17 cellular contexts compared by ENCODE assay signal in genomic region chr6:14023855-14024254, GRCh38.
"Had no signal": no experiment of that assay in that cellular context is flagged by ENCODE, and none has a peak within 500 bp of the region (broad histone marks: within the 10 kb centered on the region; RNA-seq: fewer than 3 reads in every experiment).

No MANE protein-coding gene starts in this region.

- H3K9me3 ChIP-seq: adrenal gland, esophagus muscularis mucosa, lower lobe of right lung, thyroid gland had no signal

- H3K4me3 Mint-ChIP-seq: activated CD4-positive, alpha-beta T cell treated with anti-CD3 and anti-CD28 coated beads, Interleukin-2, amount 10 ng/mL, durations not matched to agents 24 days and 14 days; activated CD8-positive, alpha-beta T cell treated with anti-CD3 and anti-CD28 coated beads for 36 hours; activated naive CD4-positive, alpha-beta T cell treated with anti-CD3 and anti-CD28 coated beads, Interleukin-2, amount 10 ng/mL, durations not matched to agents 7 days and 5 days; activated T-cell treated with anti-CD3 and anti-CD28 coated beads, Interleukin-2, amount 50 U/mL, for 24 hours; dendritic cell treated with granulocyte-macrophage colony-stimulating factor and Interleukin-4, amounts not matched to agents 40 ng/mL and 50 ng/mL, for 4 days; naive thymus-derived CD8-positive, alpha-beta T cell had no signal

- H3K27me3 ChIP-seq: adrenal gland, thyroid gland had no signal

- ATAC-seq: activated CD8-positive, alpha-beta T cell treated with anti-CD3 and anti-CD28 coated beads for 36 hours; lower lobe of right lung; naive thymus-derived CD8-positive, alpha-beta T cell had no signal

- H3K4me3 ChIP-seq: adrenal gland, cardiac muscle cell, esophagus muscularis mucosa, lower lobe of right lung, thyroid gland had no signal

- H3K9ac ChIP-seq: parathyroid adenoma had no signal

- H2AFZ ChIP-seq: parathyroid adenoma had no signal

- DNase-seq: activated CD4-positive, alpha-beta T cell treated with anti-CD3 and anti-CD28 coated beads, Interleukin-2, amount 10 ng/mL, durations not matched to agents 24 days and 14 days; activated CD8-positive, alpha-beta T cell treated with anti-CD3 and anti-CD28 coated beads for 36 hours; activated naive CD4-positive, alpha-beta T cell treated with anti-CD3 and anti-CD28 coated beads, Interleukin-2, amount 10 ng/mL, durations not matched to agents 7 days and 5 days; activated T-cell treated with anti-CD3 and anti-CD28 coated beads, Interleukin-2, amount 50 U/mL, for 24 hours; adrenal gland; effector CD8-positive, alpha-beta T cell; lower lobe of right lung; naive thymus-derived CD8-positive, alpha-beta T cell; stimulated activated CD4-positive, alpha-beta T cell treated with anti-CD3 and anti-CD28 coated beads, Interleukin-2, amount 100 ng/mL, for 24 hours; stimulated activated naive CD4-positive, alpha-beta T cell treated with Interleukin-2 at 50 U/mL for 16 hours; T-helper 9 cell; thyroid gland had no signal

- H3K9me3 Mint-ChIP-seq: activated CD4-positive, alpha-beta T cell treated with anti-CD3 and anti-CD28 coated beads, Interleukin-2, amount 10 ng/mL, durations not matched to agents 24 days and 14 days; activated CD8-positive, alpha-beta T cell treated with anti-CD3 and anti-CD28 coated beads for 36 hours; activated naive CD4-positive, alpha-beta T cell treated with anti-CD3 and anti-CD28 coated beads, Interleukin-2, amount 10 ng/mL, durations not matched to agents 7 days and 5 days; activated T-cell treated with anti-CD3 and anti-CD28 coated beads, Interleukin-2, amount 50 U/mL, for 24 hours; activated T-helper 2 cell treated with anti-CD3 and anti-CD28 coated beads, Interferon-gamma antibody, Interleukin-2, Interleukin-4, amounts not matched to agents 10 μg/mL and 5 μg/mL and 100 μg/mL, durations not matched to agents 14 hours and 24 hours and 36 hours; dendritic cell treated with granulocyte-macrophage colony-stimulating factor and Interleukin-4, amounts not matched to agents 40 ng/mL and 50 ng/mL, for 4 days; naive thymus-derived CD8-positive, alpha-beta T cell had no signal

- H3K36me3 ChIP-seq: adrenal gland, cardiac muscle cell, esophagus muscularis mucosa, lower lobe of right lung, thyroid gland had no signal

- H3K27ac ChIP-seq: adrenal gland, cardiac muscle cell, esophagus muscularis mucosa, lower lobe of right lung, parathyroid adenoma, thyroid gland had no signal

- H3K4me1 ChIP-seq: adrenal gland, esophagus muscularis mucosa, lower lobe of right lung, parathyroid adenoma, thyroid gland had no signal

- H3K79me2 ChIP-seq: parathyroid adenoma had no signal

- H3K27ac Mint-ChIP-seq: activated CD4-positive, alpha-beta T cell treated with anti-CD3 and anti-CD28 coated beads, Interleukin-2, amount 10 ng/mL, durations not matched to agents 24 days and 14 days; activated CD8-positive, alpha-beta T cell treated with anti-CD3 and anti-CD28 coated beads for 36 hours; activated naive CD4-positive, alpha-beta T cell treated with anti-CD3 and anti-CD28 coated beads, Interleukin-2, amount 10 ng/mL, durations not matched to agents 7 days and 5 days; activated T-cell treated with anti-CD3 and anti-CD28 coated beads, Interleukin-2, amount 50 U/mL, for 24 hours; activated T-helper 2 cell treated with anti-CD3 and anti-CD28 coated beads, Interferon-gamma antibody, Interleukin-2, Interleukin-4, amounts not matched to agents 10 μg/mL and 5 μg/mL and 100 μg/mL, durations not matched to agents 14 hours and 24 hours and 36 hours; naive thymus-derived CD8-positive, alpha-beta T cell had no signal

- H3K4me1 Mint-ChIP-seq: activated CD4-positive, alpha-beta T cell treated with anti-CD3 and anti-CD28 coated beads, Interleukin-2, amount 10 ng/mL, durations not matched to agents 24 days and 14 days; activated naive CD4-positive, alpha-beta T cell treated with anti-CD3 and anti-CD28 coated beads, Interleukin-2, amount 10 ng/mL, durations not matched to agents 7 days and 5 days had no signal

- H3K36me3 Mint-ChIP-seq: activated naive CD4-positive, alpha-beta T cell treated with anti-CD3 and anti-CD28 coated beads, Interleukin-2, amount 10 ng/mL, durations not matched to agents 7 days and 5 days; naive thymus-derived CD8-positive, alpha-beta T cell had no signal
